In genomic region chr7:121059979-121060509, GRCh38 we compare ENCODE assay signal across 1 cellular context.
TF ChIP-seq lines count a peak whose summit lies in the region.

No MANE protein-coding gene starts in this region.

TF ChIP-seq in K562, 482 proteins besides CTCF, POLR2A, EP300 and RAD21 (continued from another document):
- TF ChIP-seq CHAMP1 (IDR thresholded peaks at IDR 0.05), result peak; percentile 64
